In genomic region chr3:71103430-71103881, GRCh38 we compare ENCODE assay signal across 9 cellular contexts.
DNase-seq lines count a peak whose midpoint lies in the region; ATAC-seq and TF ChIP-seq lines count a peak whose summit lies in the region.
"Had no signal": no experiment of that assay in that cellular context is flagged by ENCODE, and none has a peak within 500 bp of the region (broad histone marks: within the 10 kb centered on the region; RNA-seq: fewer than 3 reads in every experiment).

No MANE protein-coding gene starts in this region.

- no peak for TF ChIP-seq CTCF in neural progenitor cell (IDR thresholded peaks at IDR 0.05)

- H3K4me3 Mint-ChIP-seq in neural progenitor cell, result no peak overlapping the region

- H3K79me2 ChIP-seq in neural progenitor cell (ENCODE audit: low read depth), result no peaks in the 10 kb centered on the region

- ATAC-seq in GM19452 (IDR thresholded peaks at IDR 0.05; ENCODE audit: unreplicated experiment) (no peak), GM21447 (IDR thresholded peaks at IDR 0.05; ENCODE audit: unreplicated experiment) (no peak)

- H3K27me3 ChIP-seq in neural progenitor cell, result no peaks in the 10 kb centered on the region

- peaks cover 46% of the 10 kb centered on the region for H3K4me1 Mint-ChIP-seq in neural progenitor cell

- H3K9me3 ChIP-seq in neural progenitor cell (ENCODE audit: low read depth), result no peaks in the 10 kb centered on the region

- H4K20me1 ChIP-seq in neural progenitor cell (ENCODE audit: low read depth), result no peaks in the 10 kb centered on the region

- H3F3A ChIP-seq in neural progenitor cell (ENCODE audit: low read depth), result no peaks in the 10 kb centered on the region

- peaks cover 2% of the 10 kb centered on the region for H3K27me3 Mint-ChIP-seq in neural progenitor cell (ENCODE audit: insufficient read depth, low read depth)

- no peaks in the 10 kb centered on the region for H3K36me3 ChIP-seq in neural progenitor cell

- peak overlapping the region; percentile 32 for H3K27ac Mint-ChIP-seq in neural progenitor cell

- H3K4me1 ChIP-seq in neural progenitor cell, result no peaks in the 10 kb centered on the region

- H3K9ac ChIP-seq in neural progenitor cell, result no peak overlapping the region

- H3K4me2 ChIP-seq in neural progenitor cell, result no peak overlapping the region

- H3K4me3 ChIP-seq in neural progenitor cell, result no peak overlapping the region

- peaks cover 3% of the 10 kb centered on the region for H3K9me3 Mint-ChIP-seq in neural progenitor cell

- H3K36me3 Mint-ChIP-seq in neural progenitor cell, result no peaks in the 10 kb centered on the region

- H2AFZ ChIP-seq in neural progenitor cell (replicated peaks), result no peak overlapping the region

- H3K27ac ChIP-seq in neural progenitor cell, result no peak overlapping the region

- DNase-seq in COR-L47 (lab: John Stamatoyannopoulos, UW) (peak; percentile 63), NCI-H69 (lab: John Stamatoyannopoulos, UW) (peak; percentile 86), dedifferentiated amniotic fluid mesenchymal stem cell (ENCODE audit: extremely low spot score) (peak; percentile 29), neural progenitor cell (ENCODE audit: low spot score) (no peak), NCI-H524 (lab: John Stamatoyannopoulos, UW) (no peak)
- no peak for DNase-seq in stimulated activated CD4-positive, alpha-beta T cell treated with anti-CD3 and anti-CD28 coated beads, Interleukin-4, amount 100 ng/mL, for 1 hour
- DNase-seq: activated naive CD4-positive, alpha-beta T cell had no signal

Comparison
In these comparisons a context has a peak if more than half of its experiments do, and no peak if none do; other contexts are left out.
1. DNase-seq: peak in COR-L47 (single experiment), NCI-H69 (single experiment) and dedifferentiated amniotic fluid mesenchymal stem cell (single experiment); none in neural progenitor cell (single experiment), NCI-H524 (0 of 2) and stimulated activated CD4-positive, alpha-beta T cell treated with anti-CD3 and anti-CD28 coated beads, Interleukin-4, amount 100 ng/mL, for 1 hour (single experiment).